In genomic region chr2:146541896-146542295, GRCh38 we compare ENCODE assay signal across 22 cellular contexts.
DNase-seq lines count a peak whose midpoint lies in the region; ATAC-seq and TF ChIP-seq lines count a peak whose summit lies in the region.
"Had no signal": no experiment of that assay in that cellular context is flagged by ENCODE, and none has a peak within 500 bp of the region (broad histone marks: within the 10 kb centered on the region; RNA-seq: fewer than 3 reads in every experiment).

No MANE protein-coding gene starts in this region.

- no peak for ATAC-seq in GM23338
- ATAC-seq in HG03342 (IDR thresholded peaks at IDR 0.05; ENCODE audit: unreplicated experiment), result no peak
- ATAC-seq: GM12878, HCT116 had no signal

- H2AFZ ChIP-seq in GM23338, result no peak overlapping the region

- H3K9me3 Mint-ChIP-seq in GM23338 (peaks cover 10% of the 10 kb centered on the region), endodermal cell (peaks cover 20% of the 10 kb centered on the region)
- H3K9me3 Mint-ChIP-seq: HFFc6 had no signal

- DNase-seq in GM23338 (ENCODE audit: low spot score) (peak; percentile 34), endodermal cell (no peak), NCI-H2227 (lab: John Stamatoyannopoulos, UW; ENCODE audit: unreplicated experiment) (no peak), OCI-M2 (lab: John Stamatoyannopoulos, UW; ENCODE audit: unreplicated experiment) (no peak)
- DNase-seq: 8988T; BE2C; C1 segment of cervical spinal cord; CD4-positive, CD25-positive, alpha-beta regulatory T cell; CD8-positive, alpha-beta memory T cell; COR-L47; DMS 273 treated with DMSO at 0.1 percent for 48 hours; DMS53; DND-41; EL; HFFc6; KG1 had no signal

- H3K9me2 ChIP-seq in GM23338 (ENCODE audit: insufficient read depth), result peaks cover 42% of the 10 kb centered on the region

- H3F3A ChIP-seq in GM23338 (replicated peaks; ENCODE audit: low read depth), result peaks cover 13% of the 10 kb centered on the region

- TF ChIP-seq CTCF in GM23338 (conservative IDR thresholded peaks at IDR 0.05; ENCODE audit: low read depth in 2 of 2), result no peak
- no peak for TF ChIP-seq CTCF in endodermal cell (conservative IDR thresholded peaks at IDR 0.05)

- H3K4me3 ChIP-seq in GM23338 (peak overlapping the region; percentile 14; the same call in 1 of the 2 replicates), HUES6 (ENCODE audit: low read depth, low read length) (peak overlapping the region; percentile 17; the same call in 1 of the 2 replicates), endodermal cell (ENCODE audit: low read length) (no peak overlapping the region), iPS-20b (ENCODE audit: low read length) (peak overlapping the region; percentile 24; the same call in 1 of the 2 replicates)
- H3K4me3 ChIP-seq: GM12878 had no signal

- H3K4me1 ChIP-seq in GM23338 (ENCODE audit: insufficient read depth) (peaks cover 26% of the 10 kb centered on the region), HUES6 (ENCODE audit: control insufficient read depth, insufficient read depth, low read length) (peaks cover 28% of the 10 kb centered on the region), endodermal cell (ENCODE audit: control insufficient read depth, insufficient read depth, low read length) (peaks cover 3% of the 10 kb centered on the region), iPS-20b (ENCODE audit: insufficient read depth, low read length) (peaks cover 23% of the 10 kb centered on the region)
- H3K4me1 ChIP-seq: BE2C had no signal

- H3K79me2 ChIP-seq in GM23338 (replicated peaks; ENCODE audit: insufficient read depth), result no peaks in the 10 kb centered on the region

- H3K27ac ChIP-seq in GM23338 (ENCODE audit: low read depth), result peak overlapping the region; percentile 99
- H3K27ac ChIP-seq in HUES6 (ENCODE audit: low read depth, low read length), result peak overlapping the region; percentile 87
- H3K27ac ChIP-seq in endodermal cell (ENCODE audit: low read depth, low read length), result no peak overlapping the region
- H3K27ac ChIP-seq in iPS-20b (ENCODE audit: low read length), result peak overlapping the region; percentile 97
- H3K27ac ChIP-seq: HL-60 had no signal

- H3K9ac ChIP-seq in HUES6 (ENCODE audit: low read length) (peak overlapping the region; percentile 74), endodermal cell (ENCODE audit: extremely low read depth, low read length, poor library complexity, severe bottlenecking) (no peak overlapping the region), iPS-20b (ENCODE audit: low read depth, low read length) (peak overlapping the region; percentile 81)

- 64% methylated on average over 1 of the region's 1 CpG; no CpG with 5 or more reads in 1 of the 2 experiments for WGBS in endodermal cell (ENCODE audit: insufficient coverage in 1 of 2, insufficient read length in 1 of 2), 2 experiments

- H3K27me3 ChIP-seq in GM23338 (ENCODE audit: insufficient read depth) (no peaks in the 10 kb centered on the region), HUES6 (ENCODE audit: control insufficient read depth, insufficient read depth, low read length) (no peaks in the 10 kb centered on the region), endodermal cell (ENCODE audit: control insufficient read depth, insufficient read depth, low read length, poor library complexity, severe bottlenecking) (no peaks in the 10 kb centered on the region), iPS-20b (ENCODE audit: insufficient read depth, low read length) (no peaks in the 10 kb centered on the region)
- H3K27me3 ChIP-seq: BE2C had no signal

- H3K27ac Mint-ChIP-seq in GM23338 (peak overlapping the region; percentile 99), endodermal cell (peak overlapping the region; percentile 88)
- H3K27ac Mint-ChIP-seq: CD4-positive, CD25-positive, alpha-beta regulatory T cell; CD8-positive, alpha-beta memory T cell; HFFc6 had no signal

- H3K4me3 Mint-ChIP-seq in GM23338 (0 out of 3 replicates have a peak overlapping the region, but pooled peaks have one; percentile 5), endodermal cell (no peak overlapping the region)
- H3K4me3 Mint-ChIP-seq: CD4-positive, CD25-positive, alpha-beta regulatory T cell; CD8-positive, alpha-beta memory T cell; HFFc6 had no signal

- H3K27me3 Mint-ChIP-seq in GM23338 (ENCODE audit: insufficient read depth, low read depth, poor library complexity) (peaks cover 6% of the 10 kb centered on the region), endodermal cell (ENCODE audit: insufficient read depth) (no peaks in the 10 kb centered on the region)
- H3K27me3 Mint-ChIP-seq: CD4-positive, CD25-positive, alpha-beta regulatory T cell had no signal

- H3K36me3 Mint-ChIP-seq in GM23338 (ENCODE audit: low read depth) (peaks cover 40% of the 10 kb centered on the region), endodermal cell (ENCODE audit: low read depth) (peaks cover 26% of the 10 kb centered on the region)
- H3K36me3 Mint-ChIP-seq: CD4-positive, CD25-positive, alpha-beta regulatory T cell; CD8-positive, alpha-beta memory T cell had no signal

- peaks cover 54% of the 10 kb centered on the region for H3K4me1 Mint-ChIP-seq in GM23338
- peaks cover 33% of the 10 kb centered on the region for H3K4me1 Mint-ChIP-seq in endodermal cell
- H3K4me1 Mint-ChIP-seq: CD4-positive, CD25-positive, alpha-beta regulatory T cell; CD8-positive, alpha-beta memory T cell had no signal

- H3K9me3 ChIP-seq in HUES6 (ENCODE audit: control insufficient read depth, insufficient read depth, low read depth, low read length) (peaks cover 21% of the 10 kb centered on the region; the same call in 1 of the 2 replicates), endodermal cell (ENCODE audit: control insufficient read depth, low read length) (peaks cover 11% of the 10 kb centered on the region), iPS-20b (ENCODE audit: insufficient read depth, low read depth, low read length) (no peaks in the 10 kb centered on the region)
- H3K9me3 ChIP-seq: BE2C had no signal

- H3K4me2 ChIP-seq in GM23338, result peak overlapping the region; percentile 69

- H3K36me3 ChIP-seq in GM23338 (ENCODE audit: insufficient read depth) (no peaks in the 10 kb centered on the region), HUES6 (ENCODE audit: control insufficient read depth, insufficient read depth, low read length) (no peaks in the 10 kb centered on the region; the same call in 1 of the 2 replicates), endodermal cell (ENCODE audit: control insufficient read depth, insufficient read depth, low read length) (no peaks in the 10 kb centered on the region), iPS-20b (ENCODE audit: insufficient read depth, low read depth, low read length) (no peaks in the 10 kb centered on the region)
- H3K36me3 ChIP-seq: BE2C had no signal

- H4K20me1 ChIP-seq in GM23338 (replicated peaks; ENCODE audit: insufficient read depth), result no peaks in the 10 kb centered on the region

TF ChIP-seq in GM23338, 12 proteins besides CTCF, POLR2A, EP300 and RAD21:
- TF ChIP-seq EZH2 (IDR thresholded peaks at IDR 0.05; ENCODE audit: low read depth, unreplicated experiment) (no peak), NANOG (IDR thresholded peaks at IDR 0.05; ENCODE audit: borderline replicate concordance) (peak; percentile 70)
